Comparison of ENCODE assay signal across 18 cellular contexts in the genomic region with DNA sequence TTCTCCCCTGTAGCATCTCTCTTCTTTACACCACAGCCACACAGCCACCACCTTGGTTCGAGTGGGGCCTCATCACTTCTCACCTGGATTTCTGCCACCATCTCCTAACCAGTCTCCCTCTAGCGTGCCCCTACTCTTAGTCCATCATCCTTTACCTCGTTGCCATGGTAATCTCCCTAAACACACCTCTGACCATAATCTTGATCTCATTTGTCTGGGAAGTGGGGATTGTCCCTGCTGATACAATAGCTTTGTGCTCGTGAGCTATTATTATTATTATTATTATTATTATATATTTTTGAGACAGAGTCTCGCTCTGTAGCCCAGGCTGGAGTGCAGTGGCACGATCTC.
"Had no signal": no experiment of that assay in that cellular context is flagged by ENCODE, and none has a peak within 500 bp of the region (broad histone marks: within the 10 kb centered on the region; RNA-seq: fewer than 3 reads in every experiment).

No MANE protein-coding gene starts in this region.

- H3K9me3 Mint-ChIP-seq: activated T-helper 1 cell treated with anti-CD3 and anti-CD28 coated beads, Interleukin-12 subunit alpha, Interleukin-12 subunit beta, Interleukin-2, Interleukin-4 antibody, amounts not matched to agents 30 ng/mL and 10 ng/mL and 1 ng/mL, durations not matched to agents 14 hours and 24 hours and 36 hours had no signal

- H3K27ac Mint-ChIP-seq: activated CD8-positive, alpha-beta T cell treated with anti-CD3 and anti-CD28 coated beads, Interleukin-2, amount 10 ng/mL, durations not matched to agents 7 days and 5 days; activated naive CD8-positive, alpha-beta T cell treated with anti-CD3 and anti-CD28 coated beads for 36 hours; activated T-helper 1 cell treated with anti-CD3 and anti-CD28 coated beads, Interleukin-12 subunit alpha, Interleukin-12 subunit beta, Interleukin-2, Interleukin-4 antibody, amounts not matched to agents 30 ng/mL and 10 ng/mL and 1 ng/mL, durations not matched to agents 14 hours and 24 hours and 36 hours had no signal

- H3K4me3 Mint-ChIP-seq: activated CD8-positive, alpha-beta T cell treated with anti-CD3 and anti-CD28 coated beads, Interleukin-2, amount 10 ng/mL, durations not matched to agents 7 days and 5 days; activated naive CD8-positive, alpha-beta T cell treated with anti-CD3 and anti-CD28 coated beads for 36 hours; activated T-helper 1 cell treated with anti-CD3 and anti-CD28 coated beads, Interleukin-12 subunit alpha, Interleukin-12 subunit beta, Interleukin-2, Interleukin-4 antibody, amounts not matched to agents 30 ng/mL and 10 ng/mL and 1 ng/mL, durations not matched to agents 14 hours and 24 hours and 36 hours had no signal

- DNase-seq: activated CD4-positive, alpha-beta T cell treated with anti-CD3 and anti-CD28 coated beads for 1 hour; activated CD4-positive, alpha-beta T cell treated with anti-CD3 and anti-CD28 coated beads, Interleukin-2, amount 50 U/mL, for 1 hour; activated CD8-positive, alpha-beta T cell treated with anti-CD3 and anti-CD28 coated beads, Interleukin-2, amount 10 ng/mL, durations not matched to agents 7 days and 5 days; activated gamma-delta T cell treated with Interleukin-2 at 50 U/mL for 16 hours; activated naive CD8-positive, alpha-beta T cell treated with anti-CD3 and anti-CD28 coated beads for 36 hours; amniotic stem cell; colonic mucosa; esophagus squamous epithelium; gastrocnemius medialis; head of caudate nucleus; left ventricle myocardium superior; mammary epithelial cell; ovary; psoas muscle; stimulated activated CD4-positive, alpha-beta T cell treated with anti-CD3 and anti-CD28 coated beads, Interleukin-4, amount 100 ng/mL, for 24 hours; stimulated activated naive CD4-positive, alpha-beta T cell treated with Interleukin-2 at 50 U/mL for 16 hours; T-helper 9 cell had no signal
